Comparison of ENCODE assay signal across 17 cellular contexts in the genomic region with DNA sequence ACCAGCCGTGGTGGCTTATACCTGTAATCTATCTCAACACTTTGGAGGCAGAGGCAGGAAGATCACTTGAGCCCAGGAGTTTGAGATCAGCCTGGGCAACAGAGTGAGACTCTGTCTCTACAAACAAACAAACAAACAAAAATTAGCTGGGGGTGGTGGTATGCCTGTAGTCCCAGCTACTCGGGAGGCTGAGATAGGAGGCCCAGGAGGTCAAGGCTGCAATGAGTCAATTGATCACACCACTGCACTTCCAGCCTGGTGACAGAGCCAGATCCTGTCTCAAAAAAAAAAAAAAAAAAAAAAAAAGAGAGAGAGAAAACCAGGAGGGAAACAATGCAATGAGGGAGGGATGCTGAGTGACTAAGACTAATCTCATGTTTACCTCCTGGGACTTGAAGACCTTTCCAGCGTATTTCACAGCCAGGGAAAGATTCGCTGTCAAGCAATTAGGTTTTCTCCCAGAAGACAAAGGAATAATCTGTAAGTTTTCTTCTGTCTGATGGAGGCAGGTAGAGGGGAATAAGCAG. TPM values are rescaled to one million over a fixed set of nuclear protein-coding genes. Genes with fewer than 3 reads are reported as not detected.
DNase-seq lines count a peak whose midpoint lies in the region; ATAC-seq and TF ChIP-seq lines count a peak whose summit lies in the region.
"Had no signal": no experiment of that assay in that cellular context is flagged by ENCODE, and none has a peak within 500 bp of the region (broad histone marks: within the 10 kb centered on the region; RNA-seq: fewer than 3 reads in every experiment).

No MANE protein-coding gene starts in this region.

- no peak overlapping the region for H2BK120ac ChIP-seq in trophoblast cell (ENCODE audit: insufficient read depth, low read length, poor library complexity)

- H3K36me3 ChIP-seq in hepatocyte (replicated peaks; ENCODE audit: insufficient read depth, low read depth): no peaks in the 10 kb centered on the region
- no peaks in the 10 kb centered on the region for H3K36me3 ChIP-seq in trophoblast cell (ENCODE audit: control insufficient read depth in 1 of 2, insufficient read depth in 2 of 2, low read length in 2 of 2)
- H3K36me3 ChIP-seq in WERI-Rb-1: no peaks in the 10 kb centered on the region
- H3K36me3 ChIP-seq: Peyer's patch had no signal

- no peak overlapping the region for H3K23ac ChIP-seq in trophoblast cell (ENCODE audit: low read length)

- no peak overlapping the region for H2BK5ac ChIP-seq in trophoblast cell (ENCODE audit: low read depth, low read length, poor library complexity)

- no peak overlapping the region for H4K91ac ChIP-seq in trophoblast cell (ENCODE audit: low read depth, low read length)

- H3K27ac ChIP-seq in hepatocyte (peak overlapping the region; percentile 65), trophoblast cell (ENCODE audit: low read depth, low read length) (no peak overlapping the region), WERI-Rb-1 (no peak overlapping the region)
- H3K27ac ChIP-seq: KMS-11 had no signal

- no peak overlapping the region for H3K27ac Mint-ChIP-seq in natural killer cell treated with Interleukin-12 subunit alpha and Interleukin-12 subunit beta and Interleukin-15 and Interleukin-18, amount 100 ng/mL, for 72 hours
- H3K27ac Mint-ChIP-seq: CD4-positive, alpha-beta T cell had no signal

- no peak overlapping the region for H3K4me3 Mint-ChIP-seq in natural killer cell treated with Interleukin-12 subunit alpha and Interleukin-12 subunit beta and Interleukin-15 and Interleukin-18, amount 100 ng/mL, for 72 hours
- H3K4me3 Mint-ChIP-seq: CD4-positive, alpha-beta T cell had no signal

- no peaks in the 10 kb centered on the region for H3K9me3 Mint-ChIP-seq in natural killer cell treated with Interleukin-12 subunit alpha and Interleukin-12 subunit beta and Interleukin-15 and Interleukin-18, amount 100 ng/mL, for 72 hours
- H3K9me3 Mint-ChIP-seq: CD4-positive, alpha-beta T cell had no signal

- H3K9me3 ChIP-seq in hepatocyte (ENCODE audit: low read depth) (no peaks in the 10 kb centered on the region), trophoblast cell (ENCODE audit: insufficient read depth, low read depth, low read length) (no peaks in the 10 kb centered on the region), WERI-Rb-1 (ENCODE audit: severe bottlenecking) (no peaks in the 10 kb centered on the region)
- H3K9me3 ChIP-seq: Peyer's patch had no signal

- H3K4me3 ChIP-seq in hepatocyte (no peak overlapping the region), trophoblast cell (ENCODE audit: low read depth, low read length) (no peak overlapping the region), WERI-Rb-1 (ENCODE audit: low read depth, low read length) (no peak overlapping the region)
- H3K4me3 ChIP-seq: Peyer's patch had no signal

- H2AFZ ChIP-seq in hepatocyte (no peak overlapping the region), trophoblast cell (ENCODE audit: insufficient read depth, low read length, poor library complexity) (no peak overlapping the region)

- H3K4me1 ChIP-seq in hepatocyte (ENCODE audit: insufficient read depth): no peaks in the 10 kb centered on the region
- peaks cover 2 to 3% of the 10 kb centered on the region in 2 experiments for H3K4me1 ChIP-seq in trophoblast cell (ENCODE audit: control insufficient read depth in 1 of 2, insufficient read depth in 2 of 2, low read length in 2 of 2)

- no peaks in the 10 kb centered on the region for H3K36me3 Mint-ChIP-seq in natural killer cell treated with Interleukin-12 subunit alpha and Interleukin-12 subunit beta and Interleukin-15 and Interleukin-18, amount 100 ng/mL, for 72 hours

- no peak for ATAC-seq in natural killer cell treated with Interleukin-12 subunit alpha and Interleukin-12 subunit beta and Interleukin-15 and Interleukin-18, amount 100 ng/mL, for 72 hours

- no peak overlapping the region for H3K18ac ChIP-seq in trophoblast cell (ENCODE audit: low read length)

- peaks cover 30 to 46% of the 10 kb centered on the region in 2 donors for H3K27me3 Mint-ChIP-seq in natural killer cell treated with Interleukin-12 subunit alpha and Interleukin-12 subunit beta and Interleukin-15 and Interleukin-18, amount 100 ng/mL, for 72 hours

- H4K8ac ChIP-seq in trophoblast cell (ENCODE audit: low read depth, low read length): no peak overlapping the region

- no peaks in the 10 kb centered on the region for H3K27me3 ChIP-seq in hepatocyte
- H3K27me3 ChIP-seq in trophoblast cell (ENCODE audit: insufficient read depth, low read length): no peaks in the 10 kb centered on the region
- H3K27me3 ChIP-seq in WERI-Rb-1 (ENCODE audit: insufficient read depth, low read depth, severe bottlenecking): no peaks in the 10 kb centered on the region
- H3K27me3 ChIP-seq: Peyer's patch had no signal

- no peaks in the 10 kb centered on the region for H3K79me1 ChIP-seq in trophoblast cell (ENCODE audit: low read length)

- TF ChIP-seq CTCF in hepatocyte (IDR thresholded peaks at IDR 0.05; ENCODE audit: poor library complexity): no peak
- no peak for TF ChIP-seq CTCF in WERI-Rb-1 (IDR thresholded peaks at IDR 0.05; ENCODE audit: low read depth, low read length)

- WGBS in hepatocyte (ENCODE audit: low lambda C conversion rate, missing lambda C conversion rate): 63% methylated on average over 4 of the region's 4 CpGs
- no CpG with 5 or more reads among the region's 4 CpGs for WGBS in trophoblast cell (ENCODE audit: extremely low coverage, insufficient coverage, insufficient read length)

- no peak overlapping the region for H3K9ac ChIP-seq in trophoblast cell (ENCODE audit: low read length)
- H3K9ac ChIP-seq: KMS-11 had no signal

- no peaks in the 10 kb centered on the region for H3K4me1 Mint-ChIP-seq in natural killer cell treated with Interleukin-12 subunit alpha and Interleukin-12 subunit beta and Interleukin-15 and Interleukin-18, amount 100 ng/mL, for 72 hours (ENCODE audit: low read depth in 2 of 2)

- no peaks in the 10 kb centered on the region for H3K9me2 ChIP-seq in hepatocyte (replicated peaks; ENCODE audit: insufficient read depth)

- H3K79me2 ChIP-seq in hepatocyte (no peaks in the 10 kb centered on the region), trophoblast cell (ENCODE audit: control insufficient read depth, insufficient read depth, low read length, poor library complexity) (no peaks in the 10 kb centered on the region)

- H4K12ac ChIP-seq in trophoblast cell (ENCODE audit: low read depth, low read length): no peak overlapping the region

- DNase-seq in Daoy (ENCODE audit: low read depth) (peak; percentile 28), NCI-H226 (peak; percentile 28), hepatocyte (ENCODE audit: low spot score) (peak; percentile 6), trophoblast cell (peak; percentile 17 to 46), GM03348 (ENCODE audit: low spot score) (no peak), WERI-Rb-1 (no peak)
- DNase-seq in natural killer cell treated with Interleukin-12 subunit alpha and Interleukin-12 subunit beta and Interleukin-15 and Interleukin-18, amount 100 ng/mL, for 72 hours (ENCODE audit: low spot score): no peak
- DNase-seq: ACHN; CD4-positive, alpha-beta T cell; H7; NCI-H187 treated with DMSO at 0.1 percent for 48 hours; NCI-H2171 treated with DMSO at 0.1 percent for 48 hours; NCI-H510A; NCI-H82; Right ventricle myocardium superior had no signal

- no peaks in the 10 kb centered on the region for H4K20me1 ChIP-seq in hepatocyte (ENCODE audit: insufficient read depth, poor library complexity, severe bottlenecking)

- H2BK12ac ChIP-seq in trophoblast cell (ENCODE audit: low read length): no peak overlapping the region

- H3K4ac ChIP-seq in trophoblast cell (ENCODE audit: low read depth, low read length): no peak overlapping the region

- H3K14ac ChIP-seq in trophoblast cell (ENCODE audit: low read length): no peak overlapping the region

- H3K4me2 ChIP-seq in hepatocyte (no peak overlapping the region), trophoblast cell (ENCODE audit: low read length) (no peak overlapping the region)
- H3K4me2 ChIP-seq: KMS-11 had no signal

- H2AK5ac ChIP-seq in trophoblast cell (ENCODE audit: low read length): no peak overlapping the region

RNA-seq across cellular contexts. Expression of gene MIER3, which starts 51.1 kb away (rescaled TPM):
- total RNA-seq in Daoy (2014; rRNA removed; shearing (Covaris generic)): 21.0 and 31.7 TPM in 2 replicates
- 33.3 and 41.9 TPM in 2 replicates for total RNA-seq in hepatocyte
- 7.1 and 8.5 TPM in 2 replicates for polyA plus RNA-seq in hepatocyte
- 20.0 and 20.5 TPM in 2 replicates for polyA plus RNA-seq in trophoblast cell (2013)
- 10 to 100 TPM; 21.0 to 28.7 TPM for total RNA-seq in natural killer cell treated with Interleukin-12 subunit alpha and Interleukin-12 subunit beta and Interleukin-15 and Interleukin-18, amount 100 ng/mL, for 72 hours

Comparison
In these comparisons a context has a peak if more than half of its experiments do, and no peak if none do; other contexts are left out.
1. DNase-seq: peak in Daoy (single experiment), NCI-H226 (single experiment), hepatocyte (single experiment) and trophoblast cell (2 of 2); none in GM03348 (single experiment), WERI-Rb-1 (single experiment) and natural killer cell treated with Interleukin-12 subunit alpha and Interleukin-12 subunit beta and Interleukin-15 and Interleukin-18, amount 100 ng/mL, for 72 hours (single experiment).